In genomic region chr2:238158018-238158806, GRCh38 we compare ENCODE assay signal across 10 cellular contexts. TPM values are rescaled to one million over a fixed set of nuclear protein-coding genes. Genes with fewer than 3 reads are reported as not detected.
DNase-seq lines count a peak whose midpoint lies in the region; ATAC-seq and TF ChIP-seq lines count a peak whose summit lies in the region.
"Had no signal": no experiment of that assay in that cellular context is flagged by ENCODE, and none has a peak within 500 bp of the region (broad histone marks: within the 10 kb centered on the region; RNA-seq: fewer than 3 reads in every experiment).

No MANE protein-coding gene starts in this region.

- no peaks in the 10 kb centered on the region for H3K9me3 Mint-ChIP-seq in Calu3 (ENCODE audit: low read depth, unreplicated experiment)

- WGBS in psoas muscle, 3 donors = 32 to 43% (median 38%) methylated on average over 36 to 41 of the region's 41 CpGs
- WGBS in lower leg skin, 2 donors = 35 to 42% methylated on average over 38 to 41 of the region's 41 CpGs

- H3K27me3 ChIP-seq in psoas muscle (ENCODE audit: insufficient read depth in 3 of 3, low read length in 2 of 3) = peaks cover 0 to 21% (median 5%) of the 10 kb centered on the region in 3 donors

- H3K36me3 ChIP-seq in psoas muscle (ENCODE audit: insufficient read depth in 1 of 2, low read depth in 1 of 2) = no peaks in the 10 kb centered on the region

- intact Hi-C loops in Calu3 (cut with micrococcal nuclease; ENCODE audit: unreplicated experiment) (no loop called here), psoas muscle (cut with DNase I) (no loop called here), lower leg skin (cut with DNase I; ENCODE audit: low total_unique reads) (no loop called here)

- DNase-seq in Calu3 (no peak), RWPE1 (ENCODE audit: low spot score) (no peak), fibroblast of the aortic adventitia (ENCODE audit: low read depth) (no peak), psoas muscle (peak in 1 of 2 donors; percentile 17), NCI-H1105 (lab: John Stamatoyannopoulos, UW) (no peak), amygdala (lab: John Stamatoyannopoulos, UW) (no peak), lower leg skin (ENCODE audit: low spot score in 2 of 2) (no peak), NCI-H1436 treated with DMSO at 0.1 percent for 48 hours (lab: John Stamatoyannopoulos, UW) (no peak)

- no peaks in the 10 kb centered on the region for H3K9me3 ChIP-seq in psoas muscle
- H3K9me3 ChIP-seq: body of pancreas had no signal

- peaks cover 7% of the 10 kb centered on the region for H3K4me1 Mint-ChIP-seq in Calu3 (ENCODE audit: low read depth, unreplicated experiment)

- H3K4me1 ChIP-seq in psoas muscle = peaks cover 31% of the 10 kb centered on the region

- peak in 2 of 4 donors; percentile 3 for ATAC-seq in psoas muscle

- no peak for TF ChIP-seq POLR2A in lower leg skin (IDR thresholded peaks at IDR 0.05)

- no peak overlapping the region for H3K27ac Mint-ChIP-seq in Calu3 (ENCODE audit: unreplicated experiment)

- peak overlapping the region; percentile 56 for H3K27ac ChIP-seq in RWPE1
- H3K27ac ChIP-seq in psoas muscle = peak overlapping the region; percentile 16
- H3K27ac ChIP-seq: body of pancreas had no signal

- POLR2A ChIA-PET in RWPE1 (lab: Yijun Ruan, JAX; ENCODE audit: low non-redundant PET) = no interaction called here

- H3K4me3 Mint-ChIP-seq in Calu3 (ENCODE audit: low read depth, unreplicated experiment) = peak overlapping the region; percentile 43

- no TSS peak for BruUV-seq in Calu3 (replicated peaks; lab: Mats Ljungman, UMichigan)

- no peaks in the 10 kb centered on the region for H3K36me3 Mint-ChIP-seq in Calu3 (ENCODE audit: insufficient read depth, unreplicated experiment)

- H3K4me3 ChIP-seq in fibroblast of the aortic adventitia (ENCODE audit: low read depth, low read length) = peak overlapping the region; percentile 37
- peak overlapping the region; percentile 38 for H3K4me3 ChIP-seq in psoas muscle
- H3K4me3 ChIP-seq in lower leg skin (ENCODE audit: low read depth, poor library complexity, severe bottlenecking) = no peak overlapping the region
- H3K4me3 ChIP-seq: body of pancreas had no signal

- CTCF ChIA-PET in Calu3 (lab: Charles Lee) (no interaction called here), RWPE1 (lab: Yijun Ruan, JAX) (no interaction called here)

- no peaks in the 10 kb centered on the region for H3K27me3 Mint-ChIP-seq in Calu3 (ENCODE audit: unreplicated experiment)

- TF ChIP-seq CTCF in Calu3 (IDR thresholded peaks at IDR 0.05; ENCODE audit: unreplicated experiment) = no peak
- no peak for TF ChIP-seq CTCF in RWPE1 (conservative IDR thresholded peaks at IDR 0.05; ENCODE audit: low read depth)
- TF ChIP-seq CTCF in fibroblast of the aortic adventitia (IDR thresholded peaks at IDR 0.05; ENCODE audit: insufficient read depth, low read length) = no peak
- no peak for TF ChIP-seq CTCF in psoas muscle (IDR thresholded peaks at IDR 0.05)
- TF ChIP-seq CTCF in lower leg skin (IDR thresholded peaks at IDR 0.05) = no peak

RNA-seq across cellular contexts. Expression of gene ERFE, which starts 0.6 kb away (rescaled TPM):
- total RNA-seq in Calu3 (2022) (2.4 and 4.0 TPM in 2 replicates), fibroblast of the aortic adventitia (ENCODE audit: low replicate concordance) (2.8 and 3.4 TPM in 2 replicates), psoas muscle (10 to 100 TPM in 1 of 4 donors, 1 to 10 TPM in 3; 1.8 to 18.2 (median 4.5) TPM), lower leg skin (not detected)
- 10 to 100 TPM in 1 of 3 donors, 1 to 10 TPM in 2; 1.4 to 15.4 (median 1.7) TPM for polyA plus RNA-seq in psoas muscle

RNA-seq across cellular contexts. Expression of gene KLHL30, which starts 19.7 kb away (rescaled TPM):
- total RNA-seq in Calu3 (2022) (0.64 and 1.3 TPM in 2 replicates), fibroblast of the aortic adventitia (ENCODE audit: low replicate concordance) (0.09 and 0.33 TPM in 2 replicates), psoas muscle (100 to 1,000 TPM in 3 of 4 donors, 10 to 100 TPM in 1; 82.1 to 175 (median 153) TPM), lower leg skin (under 1 TPM; 0.13 to 0.64 (median 0.34) TPM)
- polyA plus RNA-seq in psoas muscle = 100 to 1,000 TPM in 1 of 3 donors, 10 to 100 TPM in 2; 67.7 to 121 (median 91.7) TPM
- total RNA-seq: M059J had no signal

RNA-seq across cellular contexts. Expression of gene ILKAP, which starts 45.3 kb away (rescaled TPM):
- total RNA-seq in Calu3 (2022) (51.3 and 55.4 TPM in 2 replicates), fibroblast of the aortic adventitia (ENCODE audit: low replicate concordance) (18.6 and 19.0 TPM in 2 replicates), psoas muscle (10 to 100 TPM; 31.8 to 43.8 (median 39.3) TPM), lower leg skin (10 to 100 TPM; 22.8 to 73.5 (median 32.1) TPM)
- polyA plus RNA-seq in psoas muscle = 10 to 100 TPM; 55.2 to 66.6 (median 58.4) TPM

RNA-seq across cellular contexts. Expression of gene ESPNL, which starts 58.1 kb away (rescaled TPM):
- total RNA-seq in Calu3 (2022) (0.19 and 0.61 TPM in 2 replicates), fibroblast of the aortic adventitia (ENCODE audit: low replicate concordance) (1.4 and 2.4 TPM in 2 replicates), psoas muscle (under 1 TPM in 3 of 4 donors, not detected in 1; 0.17 to 0.32 (median 0.22) TPM), lower leg skin (under 1 TPM in 2 of 4 donors, not detected in 2; 0.13 to 0.29 TPM)
- polyA plus RNA-seq in psoas muscle = under 1 TPM; 0.04 to 0.14 (median 0.12) TPM
- total RNA-seq: body of pancreas, M059J had no signal

Comparison
In these comparisons a context has a peak if more than half of its experiments do, and no peak if none do; other contexts are left out.
1. RNA of gene KLHL30, which starts 19.7 kb away (total RNA-seq): 82.1 to 175 TPM in psoas muscle; 0.64 to 1.3 TPM in Calu3, 0.13 to 0.64 TPM in lower leg skin and 0.09 to 0.33 TPM in fibroblast of the aortic adventitia; every median in the first group is over 10 times any median in the second.